ENCODE assay signal across 1 cellular context in genomic region chr12:69470189-69471094, GRCh38.
A peak's percentile ranks its signal among the peaks of the same experiment; 100 is the strongest.
TF ChIP-seq lines count a peak whose summit lies in the region.

Gene FRS2, plus strand, starts transcription at chr12:69470388. Its CDS starts 98,643 bp downstream, at chr12:69569031.

TF ChIP-seq in HepG2, 621 proteins besides CTCF, POLR2A, EP300 and RAD21 (continued from another document and continues in another):
- TF ChIP-seq ZNF687 (CRISPR knock-in tag; IDR thresholded peaks at IDR 0.05) (peak; percentile 86), SOX6 (IDR thresholded peaks at IDR 0.05) (no peak), SOX6 (CRISPR knock-in tag; IDR thresholded peaks at IDR 0.05) (no peak; the same call in none of the 2 replicates), ZNF30 (CRISPR knock-in tag; IDR thresholded peaks at IDR 0.05) (0 out of 2 replicates have a peak, but pooled peaks have one; percentile 38), ONECUT2 (CRISPR knock-in tag; IDR thresholded peaks at IDR 0.05) (0 out of 2 replicates have a peak, but pooled peaks have one; percentile 48), ZNF33A (CRISPR knock-in tag; IDR thresholded peaks at IDR 0.05; ENCODE audit: borderline replicate concordance) (no peak), MED1 (CRISPR knock-in tag; IDR thresholded peaks at IDR 0.05) (peak; percentile 27; the same call in 1 of the 2 replicates), XBP1 (CRISPR knock-in tag; IDR thresholded peaks at IDR 0.05) (no peak), TFDP2 (CRISPR knock-in tag; IDR thresholded peaks at IDR 0.05) (peak; percentile 51; the same call in 1 of the 2 replicates), ZNF839 (CRISPR knock-in tag; IDR thresholded peaks at IDR 0.05; ENCODE audit: borderline replicate concordance) (no peak), MAX (IDR thresholded peaks at IDR 0.05) (peak; percentile 42; the same call in 1 of the 2 replicates), MEIS1 (CRISPR knock-in tag; IDR thresholded peaks at IDR 0.05; ENCODE audit: borderline replicate concordance) (peak; percentile 71; the same call in 1 of the 2 replicates), WIZ (CRISPR knock-in tag; IDR thresholded peaks at IDR 0.05) (no peak), KAT8 (CRISPR knock-in tag; IDR thresholded peaks at IDR 0.05) (peak; percentile 95), ASH2L (IDR thresholded peaks at IDR 0.05; ENCODE audit: insufficient read length, low read depth, low read length) (peak; percentile 99), ZC3H4 (CRISPR knock-in tag; IDR thresholded peaks at IDR 0.05; ENCODE audit: borderline replicate concordance) (no peak), STAT5B (CRISPR knock-in tag; IDR thresholded peaks at IDR 0.05) (no peak), ZNF263 (CRISPR knock-in tag; IDR thresholded peaks at IDR 0.05) (0 out of 2 replicates have a peak, but pooled peaks have one; percentile 10), ZNF674 (CRISPR knock-in tag; IDR thresholded peaks at IDR 0.05; ENCODE audit: low read depth) (no peak), ZFP1 (CRISPR knock-in tag; IDR thresholded peaks at IDR 0.05) (peak; percentile 19; the same call in 1 of the 2 replicates), HNF1A (IDR thresholded peaks at IDR 0.05; ENCODE audit: low read depth) (no peak), HNF1A (CRISPR knock-in tag; IDR thresholded peaks at IDR 0.05; ENCODE audit: borderline replicate concordance) (peak; percentile 20; the same call in 1 of the 2 replicates), FOXK2 (IDR thresholded peaks at IDR 0.05) (no peak), RAD51 (IDR thresholded peaks at IDR 0.05; ENCODE audit: borderline replicate concordance) (no peak), NR1H2 (CRISPR knock-in tag; IDR thresholded peaks at IDR 0.05; ENCODE audit: borderline replicate concordance, low read depth) (no peak), ZNF800 (CRISPR knock-in tag; IDR thresholded peaks at IDR 0.05) (no peak), HNRNPH1 (optimal IDR thresholded peaks at IDR 0.05; ENCODE audit: low read depth, low read length) (no peak), BHLHE40 (IDR thresholded peaks at IDR 0.05; ENCODE audit: low read length) (no peak), MTA3 (CRISPR knock-in tag; IDR thresholded peaks at IDR 0.05) (no peak), MXI1 (IDR thresholded peaks at IDR 0.05; ENCODE audit: borderline replicate concordance, low read depth, low read length) (peak; percentile 49; the same call in 1 of the 3 replicates), SP4 (CRISPR knock-in tag; IDR thresholded peaks at IDR 0.05) (peak; percentile 64), HOXA5 (CRISPR knock-in tag; IDR thresholded peaks at IDR 0.05) (0 out of 2 replicates have a peak, but pooled peaks have one; percentile 55), SRSF4 (IDR thresholded peaks at IDR 0.05; ENCODE audit: low read depth, low read length, poor library complexity, severe bottlenecking) (no peak), MEF2D (CRISPR knock-in tag; IDR thresholded peaks at IDR 0.05) (no peak), ZNF564 (CRISPR knock-in tag; IDR thresholded peaks at IDR 0.05) (no peak; the same call in 1 of the 2 replicates), FOXP1 (IDR thresholded peaks at IDR 0.05) (no peak), FOXP1 (CRISPR knock-in tag; IDR thresholded peaks at IDR 0.05) (no peak), NR2F2 (IDR thresholded peaks at IDR 0.05; ENCODE audit: borderline replicate concordance, low read depth) (no peak), ZNF75D (CRISPR knock-in tag; IDR thresholded peaks at IDR 0.05; ENCODE audit: borderline replicate concordance) (peak; percentile 38; the same call in 1 of the 2 replicates), CREM (IDR thresholded peaks at IDR 0.05) (0 out of 2 replicates have a peak, but pooled peaks have one; percentile 27), CREM (CRISPR knock-in tag; IDR thresholded peaks at IDR 0.05) (no peak)
- TF ChIP-seq, protein P1, sequence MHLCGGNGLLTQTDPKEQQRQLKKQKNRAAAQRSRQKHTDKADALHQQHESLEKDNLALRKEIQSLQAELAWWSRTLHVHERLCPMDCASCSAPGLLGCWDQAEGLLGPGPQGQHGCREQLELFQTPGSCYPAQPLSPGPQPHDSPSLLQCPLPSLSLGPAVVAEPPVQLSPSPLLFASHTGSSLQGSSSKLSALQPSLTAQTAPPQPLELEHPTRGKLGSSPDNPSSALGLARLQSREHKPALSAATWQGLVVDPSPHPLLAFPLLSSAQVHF (CRISPR knock-in tag; IDR thresholded peaks at IDR 0.05), result no peak
- TF ChIP-seq, protein P2, sequence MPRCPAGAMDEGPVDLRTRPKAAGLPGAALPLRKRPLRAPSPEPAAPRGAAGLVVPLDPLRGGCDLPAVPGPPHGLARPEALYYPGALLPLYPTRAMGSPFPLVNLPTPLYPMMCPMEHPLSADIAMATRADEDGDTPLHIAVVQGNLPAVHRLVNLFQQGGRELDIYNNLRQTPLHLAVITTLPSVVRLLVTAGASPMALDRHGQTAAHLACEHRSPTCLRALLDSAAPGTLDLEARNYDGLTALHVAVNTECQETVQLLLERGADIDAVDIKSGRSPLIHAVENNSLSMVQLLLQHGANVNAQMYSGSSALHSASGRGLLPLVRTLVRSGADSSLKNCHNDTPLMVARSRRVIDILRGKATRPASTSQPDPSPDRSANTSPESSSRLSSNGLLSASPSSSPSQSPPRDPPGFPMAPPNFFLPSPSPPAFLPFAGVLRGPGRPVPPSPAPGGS (CRISPR knock-in tag; IDR thresholded peaks at IDR 0.05), result peak; percentile 49; the same call in 1 of the 2 replicates
- TF ChIP-seq, protein P3, sequence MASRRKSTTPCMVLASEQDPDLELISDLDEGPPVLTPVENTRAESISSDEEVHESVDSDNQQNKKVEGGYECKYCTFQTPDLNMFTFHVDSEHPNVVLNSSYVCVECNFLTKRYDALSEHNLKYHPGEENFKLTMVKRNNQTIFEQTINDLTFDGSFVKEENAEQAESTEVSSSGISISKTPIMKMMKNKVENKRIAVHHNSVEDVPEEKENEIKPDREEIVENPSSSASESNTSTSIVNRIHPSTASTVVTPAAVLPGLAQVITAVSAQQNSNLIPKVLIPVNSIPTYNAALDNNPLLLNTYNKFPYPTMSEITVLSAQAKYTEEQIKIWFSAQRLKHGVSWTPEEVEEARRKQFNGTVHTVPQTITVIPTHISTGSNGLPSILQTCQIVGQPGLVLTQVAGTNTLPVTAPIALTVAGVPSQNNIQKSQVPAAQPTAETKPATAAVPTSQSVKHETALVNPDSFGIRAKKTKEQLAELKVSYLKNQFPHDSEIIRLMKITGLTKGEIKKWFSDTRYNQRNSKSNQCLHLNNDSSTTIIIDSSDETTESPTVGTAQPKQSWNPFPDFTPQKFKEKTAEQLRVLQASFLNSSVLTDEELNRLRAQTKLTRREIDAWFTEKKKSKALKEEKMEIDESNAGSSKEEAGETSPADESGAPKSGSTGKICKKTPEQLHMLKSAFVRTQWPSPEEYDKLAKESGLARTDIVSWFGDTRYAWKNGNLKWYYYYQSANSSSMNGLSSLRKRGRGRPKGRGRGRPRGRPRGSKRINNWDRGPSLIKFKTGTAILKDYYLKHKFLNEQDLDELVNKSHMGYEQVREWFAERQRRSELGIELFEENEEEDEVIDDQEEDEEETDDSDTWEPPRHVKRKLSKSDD (CRISPR knock-in tag; IDR thresholded peaks at IDR 0.05; ENCODE audit: low read depth), result no peak
- TF ChIP-seq, protein P4, sequence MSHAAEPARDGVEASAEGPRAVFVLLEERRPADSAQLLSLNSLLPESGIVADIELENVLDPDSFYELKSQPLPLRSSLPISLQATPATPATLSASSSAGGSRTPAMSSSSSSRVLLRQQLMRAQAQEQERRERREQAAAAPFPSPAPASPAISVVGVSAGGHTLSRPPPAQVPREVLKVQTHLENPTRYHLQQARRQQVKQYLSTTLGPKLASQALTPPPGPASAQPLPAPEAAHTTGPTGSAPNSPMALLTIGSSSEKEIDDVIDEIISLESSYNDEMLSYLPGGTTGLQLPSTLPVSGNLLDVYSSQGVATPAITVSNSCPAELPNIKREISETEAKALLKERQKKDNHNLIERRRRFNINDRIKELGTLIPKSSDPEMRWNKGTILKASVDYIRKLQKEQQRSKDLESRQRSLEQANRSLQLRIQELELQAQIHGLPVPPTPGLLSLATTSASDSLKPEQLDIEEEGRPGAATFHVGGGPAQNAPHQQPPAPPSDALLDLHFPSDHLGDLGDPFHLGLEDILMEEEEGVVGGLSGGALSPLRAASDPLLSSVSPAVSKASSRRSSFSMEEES (CRISPR knock-in tag; IDR thresholded peaks at IDR 0.05), result no peak
- TF ChIP-seq, protein P5, sequence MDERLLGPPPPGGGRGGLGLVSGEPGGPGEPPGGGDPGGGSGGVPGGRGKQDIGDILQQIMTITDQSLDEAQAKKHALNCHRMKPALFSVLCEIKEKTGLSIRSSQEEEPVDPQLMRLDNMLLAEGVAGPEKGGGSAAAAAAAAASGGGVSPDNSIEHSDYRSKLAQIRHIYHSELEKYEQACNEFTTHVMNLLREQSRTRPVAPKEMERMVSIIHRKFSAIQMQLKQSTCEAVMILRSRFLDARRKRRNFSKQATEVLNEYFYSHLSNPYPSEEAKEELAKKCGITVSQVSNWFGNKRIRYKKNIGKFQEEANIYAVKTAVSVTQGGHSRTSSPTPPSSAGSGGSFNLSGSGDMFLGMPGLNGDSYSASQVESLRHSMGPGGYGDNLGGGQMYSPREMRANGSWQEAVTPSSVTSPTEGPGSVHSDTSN (CRISPR knock-in tag; IDR thresholded peaks at IDR 0.05), result no peak
